10 cellular contexts compared by ENCODE assay signal in the genomic region with DNA sequence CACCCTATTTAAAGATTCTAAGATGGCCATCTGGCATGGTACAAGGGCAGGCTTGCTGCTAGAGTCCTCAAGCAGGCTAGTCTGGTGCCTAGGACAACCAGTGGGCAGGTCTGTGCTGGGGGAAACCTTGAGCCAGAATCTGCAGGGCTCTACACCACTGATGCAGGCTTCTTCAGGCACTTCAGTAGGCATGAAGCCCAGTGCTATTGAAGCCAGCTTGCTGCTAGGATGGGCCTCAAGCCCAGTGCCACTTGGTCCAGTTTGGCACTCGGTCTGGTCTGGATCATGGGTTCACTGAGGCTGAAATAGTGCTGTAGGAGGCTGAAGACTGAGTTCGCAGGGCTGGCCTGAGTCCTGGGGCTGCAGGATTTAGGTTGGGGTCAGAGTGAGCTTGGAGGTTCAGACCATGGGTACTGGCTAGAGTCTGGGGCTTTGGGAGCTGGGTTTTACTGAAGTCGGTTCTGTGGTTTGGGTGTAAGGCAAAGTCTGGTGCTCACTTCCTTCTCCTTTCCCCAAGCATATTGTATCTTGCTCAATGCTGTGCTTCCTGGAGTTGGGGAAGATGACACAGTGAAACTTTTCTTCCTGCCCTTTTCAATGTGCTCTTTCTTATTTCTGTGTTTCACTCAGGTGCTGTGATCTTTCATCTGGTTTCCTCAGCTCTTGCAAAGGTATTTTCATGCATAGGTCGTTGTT. TPM values are rescaled to one million over a fixed set of nuclear protein-coding genes. Genes with fewer than 3 reads are reported as not detected.
DNase-seq lines count a peak whose midpoint lies in the region; ATAC-seq and TF ChIP-seq lines count a peak whose summit lies in the region.
"Had no signal": no experiment of that assay in that cellular context is flagged by ENCODE, and none has a peak within 500 bp of the region (broad histone marks: within the 10 kb centered on the region; RNA-seq: fewer than 3 reads in every experiment).

No MANE protein-coding gene starts in this region.

- H3K36me3 ChIP-seq in heart left ventricle = peaks cover 0 to 95% (median 84%) of the 10 kb centered on the region in 9 donors

- H3K27ac ChIP-seq in heart left ventricle = peak overlapping the region in 1 of 12 donors; percentile 88
- H3K27ac ChIP-seq: A549 had no signal

- peaks cover 0 to 36% (median 0%) of the 10 kb centered on the region in 12 donors for H3K4me1 ChIP-seq in heart left ventricle
- H3K4me1 ChIP-seq: A549 had no signal

- H3K27ac Mint-ChIP-seq in activated CD4-positive, alpha-beta T cell treated with anti-CD3 and anti-CD28 coated beads, Interleukin-2, amount 10 ng/mL, durations not matched to agents 7 days and 5 days = peak overlapping the region; percentile 85
- H3K27ac Mint-ChIP-seq in stimulated activated naive CD8-positive, alpha-beta T cell treated with anti-CD3 and anti-CD28 coated beads, Interleukin-15, amount 100 ng/mL, for 72 hours = peak overlapping the region; percentile 27 to 29

- H3K36me3 Mint-ChIP-seq in activated CD4-positive, alpha-beta T cell treated with anti-CD3 and anti-CD28 coated beads, Interleukin-2, amount 10 ng/mL, durations not matched to agents 7 days and 5 days (ENCODE audit: low read depth) = peaks cover 96% of the 10 kb centered on the region

- no peaks in the 10 kb centered on the region for H3K27me3 ChIP-seq in heart left ventricle

- intact Hi-C loops in heart left ventricle (cut with DNase I) = loop anchor here in 1 of 10 donors (10.0 kb wide), 1 partner anchor 232 kb away; a partner anchor contains a TSS

- H3K4me1 Mint-ChIP-seq in activated CD4-positive, alpha-beta T cell treated with anti-CD3 and anti-CD28 coated beads, Interleukin-2, amount 10 ng/mL, durations not matched to agents 7 days and 5 days = peaks cover 66% of the 10 kb centered on the region
- H3K4me1 Mint-ChIP-seq in stimulated activated naive CD8-positive, alpha-beta T cell treated with anti-CD3 and anti-CD28 coated beads, Interleukin-15, amount 100 ng/mL, for 72 hours = peaks cover 69% of the 10 kb centered on the region

- no peak overlapping the region for H3K4me3 Mint-ChIP-seq in activated CD4-positive, alpha-beta T cell treated with anti-CD3 and anti-CD28 coated beads, Interleukin-2, amount 10 ng/mL, durations not matched to agents 7 days and 5 days
- H3K4me3 Mint-ChIP-seq in stimulated activated naive CD8-positive, alpha-beta T cell treated with anti-CD3 and anti-CD28 coated beads, Interleukin-15, amount 100 ng/mL, for 72 hours = peak overlapping the region; percentile 16 to 21

- no peak overlapping the region for H3K4me3 ChIP-seq in heart left ventricle
- H3K4me3 ChIP-seq: A549 had no signal

- CTCF ChIA-PET in activated CD4-positive, alpha-beta T cell treated with anti-CD3 and anti-CD28 coated beads, Interleukin-2, amount 10 ng/mL, durations not matched to agents 7 days and 5 days (lab: Charles Lee) = no interaction called here

- H3K27me3 Mint-ChIP-seq in activated CD4-positive, alpha-beta T cell treated with anti-CD3 and anti-CD28 coated beads, Interleukin-2, amount 10 ng/mL, durations not matched to agents 7 days and 5 days = no peaks in the 10 kb centered on the region
- no peaks in the 10 kb centered on the region for H3K27me3 Mint-ChIP-seq in stimulated activated naive CD8-positive, alpha-beta T cell treated with anti-CD3 and anti-CD28 coated beads, Interleukin-15, amount 100 ng/mL, for 72 hours

- peak in 3 of 4 donors; percentile 36 to 84 (median 80) for ATAC-seq in heart left ventricle
- ATAC-seq in stimulated activated naive CD8-positive, alpha-beta T cell treated with anti-CD3 and anti-CD28 coated beads, Interleukin-15, amount 100 ng/mL, for 72 hours = peak; percentile 50
- ATAC-seq: A549 had no signal

- WGBS in heart left ventricle, 4 donors = 73 to 84% (median 80%) methylated on average over 3 to 4 of the region's 4 CpGs

- H3K9me3 ChIP-seq in heart left ventricle = peaks cover 0 to 15% (median 0%) of the 10 kb centered on the region in 12 donors
- H3K9me3 ChIP-seq: A549 had no signal

- DNase-seq in activated CD4-positive, alpha-beta T cell treated with anti-CD3 and anti-CD28 coated beads, Interleukin-2, amount 10 ng/mL, durations not matched to agents 7 days and 5 days = no peak
- no peak for DNase-seq in activated CD4-positive, alpha-beta T cell treated with anti-CD3 and anti-CD28 coated beads, Interleukin-2, amount 50 U/mL, for 1 hour
- peak; percentile 96 for DNase-seq in SIG-M5 treated with dmso at 0.1 percent for 504 hours (lab: John Stamatoyannopoulos, UW; ENCODE audit: unreplicated experiment)
- peak in 1 of 5 donors; percentile 21 for DNase-seq in heart left ventricle
- DNase-seq in stimulated activated naive CD8-positive, alpha-beta T cell treated with anti-CD3 and anti-CD28 coated beads, Interleukin-15, amount 100 ng/mL, for 72 hours = no peak
- no peak for DNase-seq in occipital lobe (lab: John Stamatoyannopoulos, UW)
- no peak for DNase-seq in NCI-H2029 (lab: John Stamatoyannopoulos, UW)
- DNase-seq in NCI-H187 (lab: John Stamatoyannopoulos, UW) = no peak
- DNase-seq: trophoblast cell had no signal

- no peak for TF ChIP-seq POLR2A in heart left ventricle (IDR thresholded peaks at IDR 0.05)

- TF ChIP-seq CTCF in heart left ventricle (IDR thresholded peaks at IDR 0.05) = no peak

- peaks cover 12% of the 10 kb centered on the region for H3K9me3 Mint-ChIP-seq in activated CD4-positive, alpha-beta T cell treated with anti-CD3 and anti-CD28 coated beads, Interleukin-2, amount 10 ng/mL, durations not matched to agents 7 days and 5 days
- H3K9me3 Mint-ChIP-seq in stimulated activated naive CD8-positive, alpha-beta T cell treated with anti-CD3 and anti-CD28 coated beads, Interleukin-15, amount 100 ng/mL, for 72 hours = peaks cover 23 to 29% of the 10 kb centered on the region in 2 donors

- POLR2A ChIA-PET in activated CD4-positive, alpha-beta T cell treated with anti-CD3 and anti-CD28 coated beads, Interleukin-2, amount 10 ng/mL, durations not matched to agents 7 days and 5 days (lab: Charles Lee) = no interaction called here

RNA-seq across cellular contexts. Expression of a gene that starts 41.2 kb away (rescaled TPM):
- total RNA-seq in activated CD4-positive, alpha-beta T cell treated with anti-CD3 and anti-CD28 coated beads, Interleukin-2, amount 10 ng/mL, durations not matched to agents 7 days and 5 days = 100 to 1,000 TPM; 364 to 392 TPM
- total RNA-seq in heart left ventricle = 100 to 1,000 TPM in 2 of 9 donors, 10 to 100 TPM in 7; 52.2 to 133 (median 67.6) TPM
- 10 to 100 TPM; 32.6 to 48.8 TPM for polyA plus RNA-seq in heart left ventricle
- 4.8 TPM for total RNA-seq in occipital lobe
